Comparison of ENCODE assay signal across 20 cellular contexts in the genomic region with DNA sequence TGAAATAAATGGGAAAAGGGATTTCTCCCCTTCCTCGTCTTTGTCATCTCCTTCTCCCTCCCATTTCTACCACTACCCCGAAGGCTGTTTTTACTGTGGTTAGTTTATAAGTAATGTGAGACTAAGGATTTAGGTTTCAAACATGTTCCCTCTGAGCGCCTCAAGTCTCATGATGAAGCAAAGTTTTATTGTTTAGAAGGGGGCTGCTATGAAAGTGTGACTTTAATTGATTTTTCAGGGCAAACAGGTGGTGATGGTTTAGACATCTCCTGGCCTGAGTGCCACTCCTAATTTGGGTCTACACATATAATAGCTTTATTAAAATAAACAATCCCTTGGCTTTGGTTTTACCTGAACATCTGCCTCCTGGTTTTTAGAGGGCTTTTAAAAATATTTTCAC.
"Had no signal": no experiment of that assay in that cellular context is flagged by ENCODE, and none has a peak within 500 bp of the region (broad histone marks: within the 10 kb centered on the region; RNA-seq: fewer than 3 reads in every experiment).

No MANE protein-coding gene starts in this region.

- H3K36me3 ChIP-seq: gastroesophageal sphincter, heart right ventricle, lower lobe of right lung, upper lobe of right lung, WERI-Rb-1 had no signal

- H3K9me3 ChIP-seq: lower lobe of right lung, mucosa of descending colon, upper lobe of right lung had no signal

- DNase-seq: activated CD4-positive, alpha-beta T cell treated with anti-CD3 and anti-CD28 coated beads, Interleukin-2, amount 10 ng/mL, durations not matched to agents 7 days and 5 days; activated CD4-positive, CD25-positive, alpha-beta regulatory T cell treated with anti-CD3 and anti-CD28 coated beads, Interleukin-2, amount 50 U/mL, for 72 hours; activated CD8-positive, alpha-beta memory T cell treated with anti-CD3 and anti-CD28 coated beads, Interleukin-2, amount 10 ng/mL, durations not matched to agents 7 days and 5 days; activated CD8-positive, alpha-beta T cell treated with anti-CD3 and anti-CD28 coated beads for 36 hours; activated gamma-delta T cell treated with Interleukin-2 at 50 U/mL for 16 hours; activated T-cell treated with anti-CD3 and anti-CD28 coated beads for 4 hours; aorta; lower lobe of right lung; mesendoderm; mucosa of descending colon; naive B cell; spleen; stimulated activated CD4-positive, alpha-beta T cell treated with anti-CD3 and anti-CD28 coated beads, Interleukin-4, amount 100 ng/mL, for 1 hour; stimulated activated naive CD4-positive, alpha-beta T cell treated with Interleukin-2 at 50 U/mL for 16 hours; upper lobe of right lung; WERI-Rb-1 had no signal

- H3K27ac ChIP-seq: epithelial cell of prostate, gastroesophageal sphincter, heart right ventricle, lower lobe of right lung, spleen, upper lobe of right lung, WERI-Rb-1 had no signal

- H3K4me3 ChIP-seq: gastroesophageal sphincter, heart right ventricle, lower lobe of right lung, mucosa of descending colon, spleen, upper lobe of right lung had no signal

- H3K27me3 ChIP-seq: gastroesophageal sphincter, spleen, upper lobe of right lung had no signal

- ATAC-seq: activated CD8-positive, alpha-beta memory T cell treated with anti-CD3 and anti-CD28 coated beads, Interleukin-2, amount 10 ng/mL, durations not matched to agents 7 days and 5 days; activated CD8-positive, alpha-beta T cell treated with anti-CD3 and anti-CD28 coated beads for 36 hours; gastroesophageal sphincter; left lobe of liver; lower lobe of right lung; mucosa of descending colon; upper lobe of right lung had no signal
